ENCODE assay signal across 13 cellular contexts in genomic region chr3:184433178-184433577, GRCh38. TPM values are rescaled to one million over a fixed set of nuclear protein-coding genes. Genes with fewer than 3 reads are reported as not detected.
"Had no signal": no experiment of that assay in that cellular context is flagged by ENCODE, and none has a peak within 500 bp of the region (broad histone marks: within the 10 kb centered on the region; RNA-seq: fewer than 3 reads in every experiment).

No MANE protein-coding gene starts in this region.

RNA-seq across cellular contexts. Expression of gene CHRD, which starts 53.3 kb away (rescaled TPM):
- total RNA-seq: activated naive CD4-positive, alpha-beta T cell treated with anti-CD3 and anti-CD28 coated beads for 36 hours; activated naive CD8-positive, alpha-beta T cell treated with anti-CD3 and anti-CD28 coated beads for 36 hours; activated naive CD8-positive, alpha-beta T cell treated with anti-CD3 and anti-CD28 coated beads, Interleukin-2, amount 10 ng/mL, durations not matched to agents 7 days and 5 days; activated T-helper 1 cell treated with anti-CD3 and anti-CD28 coated beads, Interleukin-12 subunit alpha, Interleukin-12 subunit beta, Interleukin-2, Interleukin-4 antibody, amounts not matched to agents 30 ng/mL and 10 ng/mL and 1 ng/mL, durations not matched to agents 14 hours and 24 hours and 36 hours; activated T-helper 2 cell treated with anti-CD3 and anti-CD28 coated beads, Interferon-gamma antibody, Interleukin-2, Interleukin-4, amounts not matched to agents 10 μg/mL and 5 μg/mL and 100 μg/mL, durations not matched to agents 14 hours and 24 hours and 36 hours; bronchial epithelial cell had no signal

RNA-seq across cellular contexts. Expression of gene THPO, which starts 55.2 kb away (rescaled TPM):
- total RNA-seq: activated naive CD4-positive, alpha-beta T cell treated with anti-CD3 and anti-CD28 coated beads for 36 hours; activated naive CD4-positive, alpha-beta T cell treated with anti-CD3 and anti-CD28 coated beads, Interleukin-2, amount 50 U/mL, for 72 hours; activated naive CD8-positive, alpha-beta T cell treated with anti-CD3 and anti-CD28 coated beads for 36 hours; activated naive CD8-positive, alpha-beta T cell treated with anti-CD3 and anti-CD28 coated beads, Interleukin-2, amount 10 ng/mL, durations not matched to agents 7 days and 5 days; activated T-cell treated with anti-CD3 and anti-CD28 coated beads, Interleukin-2, amount 50 U/mL, for 4 hours; activated T-cell treated with anti-CD3 and anti-CD28 coated beads, Interleukin-2, amount 50 U/mL, for 72 hours; activated T-helper 1 cell treated with anti-CD3 and anti-CD28 coated beads, Interleukin-12 subunit alpha, Interleukin-12 subunit beta, Interleukin-2, Interleukin-4 antibody, amounts not matched to agents 30 ng/mL and 10 ng/mL and 1 ng/mL, durations not matched to agents 14 hours and 24 hours and 36 hours; activated T-helper 17 cell treated with anti-CD3 and anti-CD28 coated beads, Interleukin-2, amount 50 U/mL, for 72 hours; activated T-helper 2 cell treated with anti-CD3 and anti-CD28 coated beads, Interferon-gamma antibody, Interleukin-2, Interleukin-4, amounts not matched to agents 10 μg/mL and 5 μg/mL and 100 μg/mL, durations not matched to agents 14 hours and 24 hours and 36 hours; ascending aorta; body of pancreas; bronchial epithelial cell; chondrocyte had no signal
